8 cellular contexts compared by ENCODE assay signal in genomic region chr10:6473430-6473829, GRCh38.
A peak's percentile ranks its signal among the peaks of the same experiment; 100 is the strongest.
DNase-seq lines count a peak whose midpoint lies in the region; ATAC-seq and TF ChIP-seq lines count a peak whose summit lies in the region.

No MANE protein-coding gene starts in this region.

- intact Hi-C loops in activated CD4-positive, alpha-beta T cell treated with anti-CD3 and anti-CD28 coated beads, Interleukin-2, amount 10 ng/mL, durations not matched to agents 24 days and 14 days (cut with micrococcal nuclease), result loop anchor here (1.0 to 5.0 kb wide), 5 partner anchors 46 to 193 kb away; no protein-coding TSS in a partner anchor

- H3K4me3 ChIP-seq in HL-60 (replicated peaks; ENCODE audit: insufficient read depth, low read length), result no peak overlapping the region
- no peak overlapping the region for H3K4me3 ChIP-seq in tibial nerve

- H3K4me3 Mint-ChIP-seq in activated CD4-positive, alpha-beta T cell treated with anti-CD3 and anti-CD28 coated beads, Interleukin-2, amount 10 ng/mL, durations not matched to agents 24 days and 14 days, result peak overlapping the region; percentile 79
- H3K4me3 Mint-ChIP-seq in naive B cell, result peak overlapping the region in 6 of 8 donors; percentile 7 to 66 (median 26)
- no peak overlapping the region for H3K4me3 Mint-ChIP-seq in chondrocyte (ENCODE audit: unreplicated experiment)

- peak; percentile 41 to 47 for ATAC-seq in naive B cell (ENCODE audit: low read depth in 2 of 2)
- ATAC-seq in HG03457 (IDR thresholded peaks at IDR 0.05; ENCODE audit: unreplicated experiment), result no peak

- H3K27me3 ChIP-seq in HL-60 (ENCODE audit: insufficient read depth, poor library complexity, severe bottlenecking) (no peaks in the 10 kb centered on the region), tibial nerve (no peaks in the 10 kb centered on the region)

- no peaks in the 10 kb centered on the region for H3K36me3 ChIP-seq in tibial nerve

- peaks cover 61% of the 10 kb centered on the region for H3K36me3 Mint-ChIP-seq in activated CD4-positive, alpha-beta T cell treated with anti-CD3 and anti-CD28 coated beads, Interleukin-2, amount 10 ng/mL, durations not matched to agents 24 days and 14 days (ENCODE audit: low read depth)
- H3K36me3 Mint-ChIP-seq in naive B cell (peaks cover 3 to 11% of the 10 kb centered on the region in 2 donors), chondrocyte (ENCODE audit: low read depth) (no peaks in the 10 kb centered on the region)

- H3K9me3 Mint-ChIP-seq in activated CD4-positive, alpha-beta T cell treated with anti-CD3 and anti-CD28 coated beads, Interleukin-2, amount 10 ng/mL, durations not matched to agents 24 days and 14 days, result peaks cover 6% of the 10 kb centered on the region
- H3K9me3 Mint-ChIP-seq in naive B cell (peaks cover 0 to 9% (median 2%) of the 10 kb centered on the region in 7 donors), chondrocyte (ENCODE audit: low read depth) (no peaks in the 10 kb centered on the region)

- H3K27me3 Mint-ChIP-seq in activated CD4-positive, alpha-beta T cell treated with anti-CD3 and anti-CD28 coated beads, Interleukin-2, amount 10 ng/mL, durations not matched to agents 24 days and 14 days, result no peaks in the 10 kb centered on the region
- H3K27me3 Mint-ChIP-seq in naive B cell, result peaks cover 0 to 17% (median 12%) of the 10 kb centered on the region in 3 donors
- peaks cover 2% of the 10 kb centered on the region for H3K27me3 Mint-ChIP-seq in chondrocyte (ENCODE audit: low read depth)

- H3K4me1 ChIP-seq in tibial nerve, result peaks cover 0 to 4% (median 0%) of the 10 kb centered on the region in 4 donors

- H3K27ac Mint-ChIP-seq in activated CD4-positive, alpha-beta T cell treated with anti-CD3 and anti-CD28 coated beads, Interleukin-2, amount 10 ng/mL, durations not matched to agents 24 days and 14 days, result peak overlapping the region; percentile 74
- H3K27ac Mint-ChIP-seq in naive B cell (peak overlapping the region in 1 of 6 donors; percentile 90), chondrocyte (ENCODE audit: unreplicated experiment) (no peak overlapping the region)

- H3K9me3 ChIP-seq in tibial nerve, result no peaks in the 10 kb centered on the region

- no peak for TF ChIP-seq POLR2A in tibial nerve (IDR thresholded peaks at IDR 0.05)

- WGBS in tibial nerve, 2 donors, result 72 to 74% methylated on average over 7 of the region's 7 CpGs

- H3K4me1 Mint-ChIP-seq in activated CD4-positive, alpha-beta T cell treated with anti-CD3 and anti-CD28 coated beads, Interleukin-2, amount 10 ng/mL, durations not matched to agents 24 days and 14 days, result peaks cover 52% of the 10 kb centered on the region
- peaks cover 23 to 30% (median 26%) of the 10 kb centered on the region in 3 donors for H3K4me1 Mint-ChIP-seq in naive B cell
- H3K4me1 Mint-ChIP-seq in chondrocyte (ENCODE audit: low read depth), result peaks cover 4% of the 10 kb centered on the region

- TF ChIP-seq CTCF in HL-60 (IDR thresholded peaks at IDR 0.05; ENCODE audit: insufficient read depth, low read length) (no peak), chondrocyte (IDR thresholded peaks at IDR 0.05) (no peak), tibial nerve (IDR thresholded peaks at IDR 0.05) (no peak)

- DNase-seq in GF-D8 (lab: John Stamatoyannopoulos, UW), result peak; percentile 96
- peak in 1 of 2 experiments; percentile 53 for DNase-seq in HL-60 (ENCODE audit: low read depth in 1 of 2, low spot score in 1 of 2)
- peak; percentile 92 for DNase-seq in activated CD4-positive, alpha-beta T cell treated with anti-CD3 and anti-CD28 coated beads, Interleukin-2, amount 10 ng/mL, durations not matched to agents 24 days and 14 days
- no peak for DNase-seq in naive B cell
- no peak for DNase-seq in chondrocyte (ENCODE audit: low spot score)
- no peak for DNase-seq in NCI-H510A treated with DMSO at 0.1 percent for 48 hours (lab: John Stamatoyannopoulos, UW)
- no peak for DNase-seq in tibial nerve (ENCODE audit: low spot score in 2 of 2)

- TF ChIP-seq EP300 in tibial nerve (IDR thresholded peaks at IDR 0.05), result no peak

- H3K27ac ChIP-seq in HL-60 (replicated peaks), result peak overlapping the region; percentile 84
- H3K27ac ChIP-seq in tibial nerve, result no peak overlapping the region

Comparison
In these comparisons a context has a peak if more than half of its experiments do, and no peak if none do; other contexts are left out.
1. DNase-seq: peak in GF-D8 (single experiment) and activated CD4-positive, alpha-beta T cell treated with anti-CD3 and anti-CD28 coated beads, Interleukin-2, amount 10 ng/mL, durations not matched to agents 24 days and 14 days (single experiment); none in naive B cell (single experiment), chondrocyte (single experiment), NCI-H510A treated with DMSO at 0.1 percent for 48 hours (single experiment) and tibial nerve (0 of 2).